ENCODE assay signal across 33 cellular contexts in the genomic region with DNA sequence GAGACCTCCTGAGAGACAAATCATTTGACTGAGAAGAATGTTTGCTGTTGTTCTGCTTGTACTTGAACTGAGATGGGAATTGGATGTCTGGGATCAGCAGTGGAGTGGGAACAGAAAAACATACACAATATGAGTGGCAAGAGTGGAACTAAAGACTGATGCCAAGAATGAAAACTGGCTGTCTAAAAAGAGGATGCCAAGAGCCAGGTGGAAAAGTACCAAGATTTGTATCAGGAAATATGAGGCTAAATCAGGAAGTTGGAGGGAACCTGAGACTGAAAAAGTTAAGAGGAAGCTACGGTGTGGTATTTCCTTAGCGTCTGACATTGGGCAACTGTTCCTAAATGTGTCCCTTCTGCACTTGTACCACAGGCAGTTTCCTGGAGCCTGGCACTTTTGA.
"Had no signal": no experiment of that assay in that cellular context is flagged by ENCODE, and none has a peak within 500 bp of the region (broad histone marks: within the 10 kb centered on the region; RNA-seq: fewer than 3 reads in every experiment).

No MANE protein-coding gene starts in this region.

- H3K36me3 Mint-ChIP-seq: activated naive CD4-positive, alpha-beta T cell treated with anti-CD3 and anti-CD28 coated beads, Interleukin-2, amount 50 U/mL, for 72 hours; WTC11 had no signal

- H3K9ac ChIP-seq: KMS-11 had no signal

- H3K9me3 Mint-ChIP-seq: activated T-helper 1 cell treated with anti-CD3 and anti-CD28 coated beads, Interleukin-12 subunit alpha, Interleukin-12 subunit beta, Interleukin-2, Interleukin-4 antibody, amounts not matched to agents 30 ng/mL and 10 ng/mL and 1 ng/mL, durations not matched to agents 14 hours and 24 hours and 36 hours had no signal

- FAIRE-seq: bronchial epithelial cell, RCC 7860 had no signal

- H3K36me3 ChIP-seq: ascending aorta, SJSA1 had no signal

- DNase-seq: activated CD4-positive, alpha-beta T cell treated with anti-CD3 and anti-CD28 coated beads for 48 hours; activated CD4-positive, alpha-beta T cell treated with anti-CD3 and anti-CD28 coated beads, Interleukin-2, amount 50 U/mL, for 4 hours; activated CD4-positive, CD25-positive, alpha-beta regulatory T cell treated with anti-CD3 and anti-CD28 coated beads, Interleukin-2, amount 50 U/mL, for 72 hours; activated CD8-positive, alpha-beta memory T cell treated with anti-CD3 and anti-CD28 coated beads, Interleukin-2, amount 50 U/mL, for 48 hours; activated CD8-positive, alpha-beta T cell treated with anti-CD3 and anti-CD28 coated beads, Interleukin-2, amount 10 ng/mL, durations not matched to agents 7 days and 5 days; activated effector memory CD4-positive, alpha-beta T cell treated with anti-CD3 and anti-CD28 coated beads, Interleukin-2, amount 50 U/mL, for 16 hours; activated naive CD4-positive, alpha-beta T cell treated with Interleukin-2 at 50 U/mL for 16 hours; activated naive CD8-positive, alpha-beta T cell treated with anti-CD3 and anti-CD28 coated beads, Interleukin-2, amount 50 U/mL, for 24 hours; activated T-cell treated with anti-CD3 and anti-CD28 coated beads, Interleukin-2, amount 50 U/mL, for 1 hour; amniotic stem cell; body of pancreas; central memory CD4-positive, alpha-beta T cell; MM.1S; NCI-H1048; NCI-H146; NCI-H187 treated with DMSO at 0.1 percent for 48 hours; NCI-H2081 treated with DMSO at 0.1 percent for 48 hours; NCI-H526; NCI-H774; NK-92 treated with Interleukin-12 subunit alpha and Interleukin-12 subunit beta, amount 100 ng/mL, for 24 hours; PC-3; SHP77; T-helper 17 cell; T-helper 9 cell had no signal

- H3K27ac ChIP-seq: ascending aorta, body of pancreas, KMS-11, SJSA1 had no signal

- H3K9me3 ChIP-seq: ascending aorta, body of pancreas, SJSA1 had no signal

- H3K27me3 Mint-ChIP-seq: activated naive CD8-positive, alpha-beta T cell treated with anti-CD3 and anti-CD28 coated beads, Interleukin-2, amount 50 U/mL, for 24 hours; T-helper 17 cell had no signal

- H3K4me3 ChIP-seq: ascending aorta, body of pancreas, SJSA1 had no signal

- H3K4me2 ChIP-seq: KMS-11 had no signal

- H3K27me3 ChIP-seq: ascending aorta, body of pancreas, SJSA1 had no signal

- H3K4me1 ChIP-seq: ascending aorta, body of pancreas, SJSA1 had no signal

- H3K27ac Mint-ChIP-seq: activated CD8-positive, alpha-beta T cell treated with anti-CD3 and anti-CD28 coated beads, Interleukin-2, amount 10 ng/mL, durations not matched to agents 7 days and 5 days; activated naive CD4-positive, alpha-beta T cell treated with anti-CD3 and anti-CD28 coated beads, Interleukin-2, amount 50 U/mL, for 72 hours; activated naive CD8-positive, alpha-beta T cell treated with anti-CD3 and anti-CD28 coated beads, Interleukin-2, amount 50 U/mL, for 24 hours; activated T-helper 1 cell treated with anti-CD3 and anti-CD28 coated beads, Interleukin-12 subunit alpha, Interleukin-12 subunit beta, Interleukin-2, Interleukin-4 antibody, amounts not matched to agents 30 ng/mL and 10 ng/mL and 1 ng/mL, durations not matched to agents 14 hours and 24 hours and 36 hours; T-helper 17 cell; WTC11 had no signal

- H3K4me1 Mint-ChIP-seq: activated naive CD8-positive, alpha-beta T cell treated with anti-CD3 and anti-CD28 coated beads, Interleukin-2, amount 50 U/mL, for 24 hours; T-helper 17 cell had no signal

- ATAC-seq: activated CD8-positive, alpha-beta T cell treated with anti-CD3 and anti-CD28 coated beads, Interleukin-2, amount 10 ng/mL, durations not matched to agents 7 days and 5 days; activated naive CD4-positive, alpha-beta T cell treated with anti-CD3 and anti-CD28 coated beads, Interleukin-2, amount 50 U/mL, for 72 hours; activated naive CD8-positive, alpha-beta T cell treated with anti-CD3 and anti-CD28 coated beads, Interleukin-2, amount 50 U/mL, for 24 hours; body of pancreas; PC-3; SK-N-SH treated with all-trans-retinoic acid at 6 μM for 48 hours; T-helper 17 cell; WTC11 had no signal

- H3K4me3 Mint-ChIP-seq: activated CD8-positive, alpha-beta T cell treated with anti-CD3 and anti-CD28 coated beads, Interleukin-2, amount 10 ng/mL, durations not matched to agents 7 days and 5 days; activated naive CD8-positive, alpha-beta T cell treated with anti-CD3 and anti-CD28 coated beads, Interleukin-2, amount 50 U/mL, for 24 hours; activated T-helper 1 cell treated with anti-CD3 and anti-CD28 coated beads, Interleukin-12 subunit alpha, Interleukin-12 subunit beta, Interleukin-2, Interleukin-4 antibody, amounts not matched to agents 30 ng/mL and 10 ng/mL and 1 ng/mL, durations not matched to agents 14 hours and 24 hours and 36 hours; T-helper 17 cell; WTC11 had no signal
